ENCODE assay signal across 33 cellular contexts in the genomic region with DNA sequence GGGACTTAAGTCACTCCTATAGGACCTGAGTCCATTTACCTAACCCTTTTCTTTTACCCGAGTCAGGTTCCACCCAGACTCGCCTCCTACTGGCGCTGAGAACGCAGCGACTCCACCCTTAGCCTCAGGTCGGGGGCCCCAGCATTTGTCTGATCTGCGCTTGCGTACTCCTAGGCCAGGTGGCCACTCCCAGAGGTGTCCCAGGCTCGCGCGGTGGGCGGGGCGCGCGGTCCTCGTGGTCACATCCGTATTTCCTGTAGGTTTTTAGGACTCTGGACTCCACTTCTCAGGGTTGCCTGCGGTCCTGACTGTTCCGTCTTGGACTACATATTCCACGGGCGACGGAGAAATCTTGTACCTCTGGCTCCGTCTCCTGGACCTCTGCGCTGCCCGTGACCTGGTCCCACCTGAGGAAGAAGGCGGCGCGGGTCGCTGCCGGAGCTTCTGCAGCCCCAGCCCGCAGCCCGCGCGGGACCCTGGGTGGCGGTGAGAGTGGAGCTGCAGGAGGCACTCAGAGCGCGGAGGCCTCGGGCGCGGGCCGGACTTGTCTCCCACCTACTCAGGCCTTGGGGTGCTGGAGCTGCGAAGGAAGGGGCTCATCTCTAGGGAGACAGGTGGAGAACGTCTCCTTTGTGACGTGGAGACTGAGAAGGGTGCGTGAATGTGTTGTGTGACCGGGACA.
"Had no signal": no experiment of that assay in that cellular context is flagged by ENCODE, and none has a peak within 500 bp of the region (broad histone marks: within the 10 kb centered on the region; RNA-seq: fewer than 3 reads in every experiment).

No MANE protein-coding gene starts in this region.

- H3K4me1 Mint-ChIP-seq: activated CD4-positive, alpha-beta T cell treated with anti-CD3 and anti-CD28 coated beads for 36 hours; activated CD4-positive, alpha-beta T cell treated with anti-CD3 and anti-CD28 coated beads, Interleukin-2, amount 10 ng/mL, durations not matched to agents 7 days and 5 days; activated naive CD8-positive, alpha-beta T cell treated with anti-CD3 and anti-CD28 coated beads, Interleukin-2, amount 50 U/mL, for 24 hours; brain had no signal

- H3K27me3 ChIP-seq: Peyer's patch, SJSA1 had no signal

- H3K9me3 ChIP-seq: SJSA1 had no signal

- H3K27ac ChIP-seq: Peyer's patch, SJSA1, WERI-Rb-1 had no signal

- H3K4me1 ChIP-seq: Peyer's patch, SJSA1 had no signal

- H3K4me3 Mint-ChIP-seq: activated CD4-positive, alpha-beta T cell treated with anti-CD3 and anti-CD28 coated beads for 36 hours; activated CD4-positive, alpha-beta T cell treated with anti-CD3 and anti-CD28 coated beads, Interleukin-2, amount 10 ng/mL, durations not matched to agents 7 days and 5 days; activated CD8-positive, alpha-beta T cell treated with anti-CD3 and anti-CD28 coated beads, Interleukin-2, amount 10 ng/mL, durations not matched to agents 7 days and 5 days; activated naive CD8-positive, alpha-beta T cell; activated naive CD8-positive, alpha-beta T cell treated with anti-CD3 and anti-CD28 coated beads, Interleukin-2, amount 50 U/mL, for 24 hours; activated T-cell treated with anti-CD3 and anti-CD28 coated beads, Interleukin-2, amount 50 U/mL, for 24 hours; brain had no signal

- H3K36me3 ChIP-seq: Peyer's patch, SJSA1, WERI-Rb-1 had no signal

- H3K4me3 ChIP-seq: Peyer's patch, SJSA1 had no signal

- H3K27ac Mint-ChIP-seq: activated CD4-positive, alpha-beta T cell treated with anti-CD3 and anti-CD28 coated beads for 36 hours; activated CD4-positive, alpha-beta T cell treated with anti-CD3 and anti-CD28 coated beads, Interleukin-2, amount 10 ng/mL, durations not matched to agents 7 days and 5 days; activated CD8-positive, alpha-beta T cell treated with anti-CD3 and anti-CD28 coated beads, Interleukin-2, amount 10 ng/mL, durations not matched to agents 7 days and 5 days; activated naive CD8-positive, alpha-beta T cell; activated naive CD8-positive, alpha-beta T cell treated with anti-CD3 and anti-CD28 coated beads, Interleukin-2, amount 50 U/mL, for 24 hours; activated T-cell treated with anti-CD3 and anti-CD28 coated beads, Interleukin-2, amount 50 U/mL, for 24 hours; activated T-helper 2 cell treated with anti-CD3 and anti-CD28 coated beads, Interferon-gamma antibody, Interleukin-2, Interleukin-4, amounts not matched to agents 10 μg/mL and 5 μg/mL and 100 μg/mL, durations not matched to agents 14 hours and 24 hours and 36 hours; brain had no signal

- H3K27me3 Mint-ChIP-seq: activated CD4-positive, alpha-beta T cell treated with anti-CD3 and anti-CD28 coated beads, Interleukin-2, amount 10 ng/mL, durations not matched to agents 7 days and 5 days; activated naive CD8-positive, alpha-beta T cell treated with anti-CD3 and anti-CD28 coated beads, Interleukin-2, amount 50 U/mL, for 24 hours; activated T-cell treated with anti-CD3 and anti-CD28 coated beads, Interleukin-2, amount 50 U/mL, for 24 hours; brain had no signal

- DNase-seq: activated CD4-positive, alpha-beta T cell treated with anti-CD3 and anti-CD28 coated beads for 36 hours; activated CD4-positive, alpha-beta T cell treated with anti-CD3 and anti-CD28 coated beads, Interleukin-2, amount 10 ng/mL, durations not matched to agents 7 days and 5 days; activated CD4-positive, alpha-beta T cell treated with anti-CD3 and anti-CD28 coated beads, Interleukin-2, amount 50 U/mL, for 48 hours; activated CD8-positive, alpha-beta T cell treated with anti-CD3 and anti-CD28 coated beads, Interleukin-2, amount 10 ng/mL, durations not matched to agents 7 days and 5 days; activated gamma-delta T cell; activated naive CD4-positive, alpha-beta T cell treated with Interleukin-2 at 50 U/mL for 16 hours; activated naive CD8-positive, alpha-beta T cell treated with anti-CD3 and anti-CD28 coated beads, Interleukin-2, amount 50 U/mL, for 24 hours; activated T-cell treated with anti-CD3 and anti-CD28 coated beads, Interleukin-2, amount 50 U/mL, for 24 hours; anterior cingulate cortex; caudate nucleus; cerebellar nuclear complex; NCI-H1048; NCI-H1105 treated with DMSO at 0.1 percent for 48 hours; NCI-H1436; NCI-H187; NCI-H2081; NCI-H2171 treated with DMSO at 0.1 percent for 48 hours; NCI-H345; NCI-H524 treated with DMSO at 0.1 percent for 48 hours; PC-3; Peyer's patch; RPMI8226; SHP77 treated with DMSO at 0.1 percent for 48 hours; SK-N-SH; SW 1271; T-helper 1 cell; T-helper 2 cell; T-helper 9 cell; WERI-Rb-1 had no signal
